In the genomic region with DNA sequence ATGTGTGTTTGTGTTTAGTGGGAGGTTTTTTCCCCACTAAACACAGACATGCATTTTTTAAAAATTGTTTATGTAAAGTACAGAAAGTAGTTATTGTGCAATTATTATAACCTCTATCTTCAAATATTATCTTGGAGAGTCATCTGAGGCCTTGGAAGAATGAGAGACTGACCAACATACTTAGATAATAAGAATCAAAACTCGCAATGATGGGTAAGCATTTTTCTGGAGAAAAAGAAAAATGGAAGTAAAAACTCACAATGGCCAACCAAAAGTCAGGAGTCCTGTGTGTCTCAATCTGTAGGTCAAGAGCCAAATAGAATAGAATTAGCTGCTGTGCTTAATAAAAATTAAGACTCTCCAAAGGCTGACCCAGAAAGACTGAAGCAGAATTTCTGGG, we compare ENCODE assay signal across 22 cellular contexts.
"Had no signal": no experiment of that assay in that cellular context is flagged by ENCODE, and none has a peak within 500 bp of the region (broad histone marks: within the 10 kb centered on the region; RNA-seq: fewer than 3 reads in every experiment).

No MANE protein-coding gene starts in this region.

- H3K9ac ChIP-seq: neural progenitor cell had no signal

- ATAC-seq: activated CD4-positive, alpha-beta T cell treated with anti-CD3 and anti-CD28 coated beads for 36 hours; activated T-cell treated with anti-CD3 and anti-CD28 coated beads, Interleukin-2, amount 50 U/mL, for 72 hours; body of pancreas; naive thymus-derived CD8-positive, alpha-beta T cell; psoas muscle; right cardiac atrium; T-cell; WTC11 had no signal

- H3K4me1 ChIP-seq: left ventricle myocardium inferior, neural progenitor cell, thyroid gland had no signal

- H2AFZ ChIP-seq: neural progenitor cell had no signal

- H3K27me3 ChIP-seq: body of pancreas, cardiac muscle cell, neural progenitor cell, ovary, thyroid gland had no signal

- DNase-seq: activated CD4-positive, alpha-beta memory T cell treated with anti-CD3 and anti-CD28 coated beads for 36 hours; activated CD4-positive, alpha-beta T cell treated with anti-CD3 and anti-CD28 coated beads for 36 hours; activated effector memory CD4-positive, alpha-beta T cell treated with Interleukin-2 at 50 U/mL for 16 hours; activated naive CD4-positive, alpha-beta T cell treated with anti-CD3 and anti-CD28 coated beads for 36 hours; activated naive CD8-positive, alpha-beta T cell treated with anti-CD3 and anti-CD28 coated beads, Interleukin-2, amount 10 ng/mL, durations not matched to agents 7 days and 5 days; activated T-cell treated with anti-CD3 and anti-CD28 coated beads, Interleukin-2, amount 50 U/mL, for 72 hours; anterior cingulate cortex; body of pancreas; effector CD4-positive, alpha-beta T cell; foreskin melanocyte; left ventricle myocardium inferior; naive thymus-derived CD8-positive, alpha-beta T cell; ovary; psoas muscle; right cardiac atrium; stimulated activated CD4-positive, alpha-beta T cell treated with anti-CD3 and anti-CD28 coated beads, Interleukin-1b, Interleukin-23, amount 100 ng/mL, for 48 hours; substantia nigra; T-cell; thyroid gland had no signal

- H3K4me2 ChIP-seq: neural progenitor cell had no signal

- H3K9me3 ChIP-seq: body of pancreas, left ventricle myocardium inferior, ovary, psoas muscle, thyroid gland had no signal

- H3K36me3 ChIP-seq: cardiac muscle cell, left ventricle myocardium inferior, neural progenitor cell, ovary, thyroid gland had no signal

- H3K27ac ChIP-seq: body of pancreas, cardiac muscle cell, left ventricle myocardium inferior, neural progenitor cell, ovary, psoas muscle, thyroid gland had no signal

- H3K4me3 ChIP-seq: body of pancreas, cardiac muscle cell, left ventricle myocardium inferior, neural progenitor cell, ovary, psoas muscle, thyroid gland had no signal
